In genomic region chr16:70809392-70810060, GRCh38 we compare ENCODE assay signal across 15 cellular contexts. TPM values are rescaled to one million over a fixed set of nuclear protein-coding genes. Genes with fewer than 3 reads are reported as not detected.
DNase-seq lines count a peak whose midpoint lies in the region; ATAC-seq and TF ChIP-seq lines count a peak whose summit lies in the region.
"Had no signal": no experiment of that assay in that cellular context is flagged by ENCODE, and none has a peak within 500 bp of the region (broad histone marks: within the 10 kb centered on the region; RNA-seq: fewer than 3 reads in every experiment).

No MANE protein-coding gene starts in this region.

- H3K4me1 ChIP-seq in ascending aorta: no peaks in the 10 kb centered on the region
- H3K4me1 ChIP-seq: gastroesophageal sphincter, uterus had no signal

- peak; percentile 53 for DNase-seq in activated CD4-positive, alpha-beta T cell treated with anti-CD3 and anti-CD28 coated beads, Interleukin-2, amount 10 ng/mL, durations not matched to agents 24 days and 14 days
- no peak for DNase-seq in activated CD4-positive, alpha-beta T cell treated with anti-CD3 and anti-CD28 coated beads, Interleukin-2, amount 50 U/mL, for 1 hour
- DNase-seq in NCI-H128 (lab: John Stamatoyannopoulos, UW; ENCODE audit: unreplicated experiment) (peak; percentile 9), ascending aorta (ENCODE audit: low spot score in 2 of 2) (no peak), GDM1 (lab: John Stamatoyannopoulos, UW) (no peak)
- no peak for DNase-seq in stimulated activated naive B cell treated with anti-CD40 and anti-IgM and Interleukin-4, amounts not matched to agents 10 μg/mL and 1 μg/mL and 100 μg/mL, for 72 hours
- no peak for DNase-seq in effector memory CD8-positive, alpha-beta T cell
- DNase-seq: activated CD8-positive, alpha-beta T cell treated with anti-CD3 and anti-CD28 coated beads, Interleukin-2, amount 10 ng/mL, durations not matched to agents 7 days and 5 days; activated naive CD4-positive, alpha-beta T cell; DND-41; kidney; T1000; uterus had no signal

- no peaks in the 10 kb centered on the region for H3K36me3 ChIP-seq in ascending aorta
- H3K36me3 ChIP-seq: gastroesophageal sphincter, uterus had no signal

- intact Hi-C loops in activated CD4-positive, alpha-beta T cell treated with anti-CD3 and anti-CD28 coated beads, Interleukin-2, amount 10 ng/mL, durations not matched to agents 24 days and 14 days (cut with micrococcal nuclease): no loop called here
- intact Hi-C loops in ascending aorta (cut with DNase I): loop anchor here (10.0 kb wide), 1 partner anchor 655 kb away; the partner anchor contains the start of gene ZNF23

- H3K4me3 Mint-ChIP-seq in activated CD4-positive, alpha-beta T cell treated with anti-CD3 and anti-CD28 coated beads, Interleukin-2, amount 10 ng/mL, durations not matched to agents 24 days and 14 days: no peak overlapping the region
- no peak overlapping the region for H3K4me3 Mint-ChIP-seq in stimulated activated naive B cell treated with anti-CD40 and anti-IgM and Interleukin-4, amounts not matched to agents 10 μg/mL and 1 μg/mL and 100 μg/mL, for 72 hours
- H3K4me3 Mint-ChIP-seq in effector memory CD8-positive, alpha-beta T cell: no peak overlapping the region
- H3K4me3 Mint-ChIP-seq: activated CD8-positive, alpha-beta T cell treated with anti-CD3 and anti-CD28 coated beads, Interleukin-2, amount 10 ng/mL, durations not matched to agents 7 days and 5 days had no signal

- H3K27me3 Mint-ChIP-seq in activated CD4-positive, alpha-beta T cell treated with anti-CD3 and anti-CD28 coated beads, Interleukin-2, amount 10 ng/mL, durations not matched to agents 24 days and 14 days: no peaks in the 10 kb centered on the region
- H3K27me3 Mint-ChIP-seq in stimulated activated naive B cell treated with anti-CD40 and anti-IgM and Interleukin-4, amounts not matched to agents 10 μg/mL and 1 μg/mL and 100 μg/mL, for 72 hours: peaks cover 16 to 31% of the 10 kb centered on the region in 2 donors
- peaks cover 22 to 43% of the 10 kb centered on the region in 2 donors for H3K27me3 Mint-ChIP-seq in effector memory CD8-positive, alpha-beta T cell

- ATAC-seq in HG02642 (IDR thresholded peaks at IDR 0.05; ENCODE audit: poor library complexity, unreplicated experiment): peak; percentile 61
- peak; percentile 23 to 57 for ATAC-seq in stimulated activated naive B cell treated with anti-CD40 and anti-IgM and Interleukin-4, amounts not matched to agents 10 μg/mL and 1 μg/mL and 100 μg/mL, for 72 hours (replicated peaks)
- ATAC-seq in effector memory CD8-positive, alpha-beta T cell (replicated peaks): no peak
- ATAC-seq: activated CD8-positive, alpha-beta T cell treated with anti-CD3 and anti-CD28 coated beads, Interleukin-2, amount 10 ng/mL, durations not matched to agents 7 days and 5 days; gastroesophageal sphincter had no signal

- H3K27me3 ChIP-seq in ascending aorta: no peaks in the 10 kb centered on the region
- H3K27me3 ChIP-seq: uterus had no signal

- no peaks in the 10 kb centered on the region for H3K36me3 Mint-ChIP-seq in activated CD4-positive, alpha-beta T cell treated with anti-CD3 and anti-CD28 coated beads, Interleukin-2, amount 10 ng/mL, durations not matched to agents 24 days and 14 days (ENCODE audit: low read depth)
- H3K36me3 Mint-ChIP-seq in stimulated activated naive B cell treated with anti-CD40 and anti-IgM and Interleukin-4, amounts not matched to agents 10 μg/mL and 1 μg/mL and 100 μg/mL, for 72 hours: no peaks in the 10 kb centered on the region
- no peaks in the 10 kb centered on the region for H3K36me3 Mint-ChIP-seq in effector memory CD8-positive, alpha-beta T cell (ENCODE audit: insufficient read depth)

- H3K27ac ChIP-seq in ascending aorta: no peak overlapping the region
- H3K27ac ChIP-seq: gastroesophageal sphincter, uterus had no signal

- no peak for TF ChIP-seq CTCF in ascending aorta (IDR thresholded peaks at IDR 0.05)

- no peak overlapping the region for H3K27ac Mint-ChIP-seq in activated CD4-positive, alpha-beta T cell treated with anti-CD3 and anti-CD28 coated beads, Interleukin-2, amount 10 ng/mL, durations not matched to agents 24 days and 14 days
- H3K27ac Mint-ChIP-seq in stimulated activated naive B cell treated with anti-CD40 and anti-IgM and Interleukin-4, amounts not matched to agents 10 μg/mL and 1 μg/mL and 100 μg/mL, for 72 hours: no peak overlapping the region
- no peak overlapping the region for H3K27ac Mint-ChIP-seq in effector memory CD8-positive, alpha-beta T cell
- H3K27ac Mint-ChIP-seq: activated CD8-positive, alpha-beta T cell treated with anti-CD3 and anti-CD28 coated beads, Interleukin-2, amount 10 ng/mL, durations not matched to agents 7 days and 5 days had no signal

- no peaks in the 10 kb centered on the region for H3K9me3 ChIP-seq in ascending aorta
- H3K9me3 ChIP-seq: gastroesophageal sphincter, uterus had no signal

- H3K9me3 Mint-ChIP-seq in activated CD4-positive, alpha-beta T cell treated with anti-CD3 and anti-CD28 coated beads, Interleukin-2, amount 10 ng/mL, durations not matched to agents 24 days and 14 days: no peaks in the 10 kb centered on the region
- H3K9me3 Mint-ChIP-seq in stimulated activated naive B cell treated with anti-CD40 and anti-IgM and Interleukin-4, amounts not matched to agents 10 μg/mL and 1 μg/mL and 100 μg/mL, for 72 hours: no peaks in the 10 kb centered on the region
- no peaks in the 10 kb centered on the region for H3K9me3 Mint-ChIP-seq in effector memory CD8-positive, alpha-beta T cell

- H3K4me3 ChIP-seq in ascending aorta: no peak overlapping the region
- H3K4me3 ChIP-seq: gastroesophageal sphincter, uterus had no signal

- peaks cover 1% of the 10 kb centered on the region for H3K4me1 Mint-ChIP-seq in activated CD4-positive, alpha-beta T cell treated with anti-CD3 and anti-CD28 coated beads, Interleukin-2, amount 10 ng/mL, durations not matched to agents 24 days and 14 days
- no peaks in the 10 kb centered on the region for H3K4me1 Mint-ChIP-seq in stimulated activated naive B cell treated with anti-CD40 and anti-IgM and Interleukin-4, amounts not matched to agents 10 μg/mL and 1 μg/mL and 100 μg/mL, for 72 hours
- H3K4me1 Mint-ChIP-seq in effector memory CD8-positive, alpha-beta T cell (ENCODE audit: low read depth in 2 of 2): peaks cover 0 to under 1% of the 10 kb centered on the region in 2 donors

RNA-seq across cellular contexts. Expression of gene VAC14, which starts 8.6 kb away (rescaled TPM):
- 36.3 and 38.6 TPM in 2 replicates for total RNA-seq in activated CD4-positive, alpha-beta T cell treated with anti-CD3 and anti-CD28 coated beads, Interleukin-2, amount 10 ng/mL, durations not matched to agents 24 days and 14 days
- 75.1 TPM for total RNA-seq in ascending aorta

Comparison
In these comparisons a context has a peak if more than half of its experiments do, and no peak if none do; other contexts are left out.
1. DNase-seq: peak in activated CD4-positive, alpha-beta T cell treated with anti-CD3 and anti-CD28 coated beads, Interleukin-2, amount 10 ng/mL, durations not matched to agents 24 days and 14 days (single experiment) and NCI-H128 (single experiment); none in activated CD4-positive, alpha-beta T cell treated with anti-CD3 and anti-CD28 coated beads, Interleukin-2, amount 50 U/mL, for 1 hour (single experiment), stimulated activated naive B cell treated with anti-CD40 and anti-IgM and Interleukin-4, amounts not matched to agents 10 μg/mL and 1 μg/mL and 100 μg/mL, for 72 hours (single experiment), effector memory CD8-positive, alpha-beta T cell (0 of 3), ascending aorta (0 of 2) and GDM1 (single experiment).